ENCODE assay signal across 9 cellular contexts in the genomic region with DNA sequence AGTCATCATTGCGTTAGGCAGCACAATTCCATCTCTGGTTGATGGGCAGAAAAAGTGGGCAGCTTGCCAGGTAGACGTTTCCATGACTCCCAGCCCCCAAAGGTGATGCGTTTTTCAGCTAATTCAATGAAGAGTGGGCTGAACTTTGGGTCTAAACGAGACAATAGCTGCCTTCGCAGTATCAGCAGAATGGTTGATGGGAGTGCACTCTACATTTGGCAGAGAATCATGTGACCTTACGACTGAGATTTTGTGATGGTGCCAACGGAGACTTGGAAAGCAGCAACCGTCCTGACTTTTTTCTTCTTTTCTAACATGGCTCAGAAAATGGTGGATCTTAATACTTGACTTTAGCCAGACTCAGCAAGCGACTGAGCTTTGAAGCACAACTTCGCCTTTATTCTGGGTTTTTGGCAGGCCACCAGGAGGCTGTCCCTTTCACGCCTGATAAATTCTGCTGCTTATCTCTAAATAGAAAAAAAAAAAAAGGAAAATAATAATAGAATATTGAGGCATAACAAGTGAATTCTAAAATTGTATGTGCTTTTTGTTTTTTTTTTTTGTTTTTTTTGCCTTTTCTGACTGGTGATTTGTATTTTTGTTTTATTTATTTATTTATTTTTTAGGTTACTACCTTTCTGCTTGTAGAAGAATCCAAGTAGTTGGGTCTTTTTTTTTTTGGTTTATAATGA.
DNase-seq lines count a peak whose midpoint lies in the region; ATAC-seq and TF ChIP-seq lines count a peak whose summit lies in the region.
"Had no signal": no experiment of that assay in that cellular context is flagged by ENCODE, and none has a peak within 500 bp of the region (broad histone marks: within the 10 kb centered on the region; RNA-seq: fewer than 3 reads in every experiment).

No MANE protein-coding gene starts in this region.

- H3K18ac ChIP-seq in H9 (ENCODE audit: insufficient read length, low read depth, low read length): no peak overlapping the region

- no peak overlapping the region for H3T11ph ChIP-seq in H9 (ENCODE audit: low read length)

- H4K20me1 ChIP-seq in H9 (ENCODE audit: control insufficient read depth, insufficient read depth, insufficient read length): no peaks in the 10 kb centered on the region

- H3K4me1 Mint-ChIP-seq in H9: peaks cover 6 to 7% of the 10 kb centered on the region in 2 experiments
- H3K4me1 Mint-ChIP-seq: activated B cell treated with CpG ODN at 0.5 μM for 24 hours had no signal

- H2BK20ac ChIP-seq in H9 (ENCODE audit: low read depth, low read length, poor library complexity, severe bottlenecking): no peak overlapping the region

- H2AFZ ChIP-seq in H9 (ENCODE audit: low read length): peak overlapping the region; percentile 82

- H2BK12ac ChIP-seq in H9 (ENCODE audit: insufficient read length, low read depth, low read length): no peak overlapping the region

- no peaks in the 10 kb centered on the region for H3K27me3 Mint-ChIP-seq in H9 (ENCODE audit: low read depth)
- H3K27me3 Mint-ChIP-seq: activated B cell treated with CpG ODN at 0.5 μM for 24 hours had no signal

- H2BK120ac ChIP-seq in H9 (ENCODE audit: low read depth, low read length, poor library complexity, severe bottlenecking): no peak overlapping the region

- no peak for ATAC-seq in GM18909 (IDR thresholded peaks at IDR 0.05; ENCODE audit: poor library complexity, unreplicated experiment)
- no peak for ATAC-seq in GM21529 (IDR thresholded peaks at IDR 0.05; ENCODE audit: unreplicated experiment)

- H3K36me3 Mint-ChIP-seq in H9 (ENCODE audit: insufficient read depth in 1 of 3, low read depth in 3 of 3): peaks cover 5 to 15% (median 8%) of the 10 kb centered on the region in 3 experiments; a peak in 4 of 7 replicates

- no peak overlapping the region for H4K91ac ChIP-seq in H9 (ENCODE audit: insufficient read length, low read depth, low read length)

- no peaks in the 10 kb centered on the region for H3K4me1 ChIP-seq in H9 (ENCODE audit: insufficient read depth, low read length)
- peaks cover 34% of the 10 kb centered on the region for H3K4me1 ChIP-seq in left ventricle myocardium inferior

- no peaks in the 10 kb centered on the region for H3K27me3 ChIP-seq in H9 (ENCODE audit: insufficient read depth, low read length)
- no peaks in the 10 kb centered on the region for H3K27me3 ChIP-seq in left ventricle myocardium inferior (ENCODE audit: low read depth)

- H2AK5ac ChIP-seq in H9 (ENCODE audit: insufficient read length, low read length): no peak overlapping the region

- H3K27ac ChIP-seq in H9 (ENCODE audit: insufficient read length, low read depth, low read length) (no peak overlapping the region), left ventricle myocardium inferior (replicated peaks) (peak overlapping the region; percentile 91), skin epidermis (peak overlapping the region in 19 of 21 experiments; percentile 59 to 88 (median 78))

- intact Hi-C loops in left ventricle myocardium inferior (cut with micrococcal nuclease): loop anchor here (5.0 kb wide), 1 partner anchor 112 kb away; no protein-coding TSS in a partner anchor

- H2BK5ac ChIP-seq in H9 (ENCODE audit: insufficient read length, low read length): no peak overlapping the region

- no peak overlapping the region for H4K5ac ChIP-seq in H9 (ENCODE audit: insufficient read length, low read depth, low read length)

- H3K27ac Mint-ChIP-seq in H9: no peak overlapping the region
- H3K27ac Mint-ChIP-seq: activated B cell treated with CpG ODN at 0.5 μM for 24 hours had no signal

- no peaks in the 10 kb centered on the region for H3K36me3 ChIP-seq in left ventricle myocardium inferior

- no peak overlapping the region for H3K9ac ChIP-seq in H9 (ENCODE audit: extremely low read depth, insufficient read length, low read length)

- no peak overlapping the region for H3K4ac ChIP-seq in H9 (ENCODE audit: low read depth, low read length)

- no peak overlapping the region for H3K56ac ChIP-seq in H9 (ENCODE audit: insufficient read length, low read depth, low read length)

- no peaks in the 10 kb centered on the region for H3K9me3 ChIP-seq in H9 (ENCODE audit: control insufficient read depth, low read depth, low read length)
- H3K9me3 ChIP-seq in left ventricle myocardium inferior (replicated peaks): peaks cover 19% of the 10 kb centered on the region

- H3K79me2 ChIP-seq in H9 (ENCODE audit: insufficient read depth, low read length): no peaks in the 10 kb centered on the region

- no peak overlapping the region for H3K4me3 Mint-ChIP-seq in H9
- H3K4me3 Mint-ChIP-seq: activated B cell treated with CpG ODN at 0.5 μM for 24 hours had no signal

- no peak overlapping the region for H3K14ac ChIP-seq in H9 (ENCODE audit: insufficient read depth, low read length)

- no peaks in the 10 kb centered on the region for H3K79me1 ChIP-seq in H9 (ENCODE audit: insufficient read depth, low read depth, low read length, poor library complexity, severe bottlenecking)

- H3K4me3 ChIP-seq in left ventricle myocardium inferior (peak overlapping the region; percentile 64), skin epidermis (peak overlapping the region; percentile 6 to 42 (median 25))

- no peak overlapping the region for H4K8ac ChIP-seq in H9 (replicated peaks; ENCODE audit: insufficient read length, low read depth, low read length)

- no peak overlapping the region for H3K4me2 ChIP-seq in H9 (ENCODE audit: insufficient read depth, insufficient read length, low read length)

- no peak overlapping the region for H3K23ac ChIP-seq in H9 (ENCODE audit: insufficient read length, low read depth, low read length)

- H3K23me2 ChIP-seq in H9 (ENCODE audit: insufficient read length, low read depth, low read length, poor library complexity, severe bottlenecking): no peaks in the 10 kb centered on the region

- no CpG with 5 or more reads among the region's 11 CpGs for WGBS in H9 (ENCODE audit: extremely low coverage, insufficient read length, low lambda C conversion rate)

- peaks cover 12 to 13% of the 10 kb centered on the region in 2 experiments for H3K9me3 Mint-ChIP-seq in H9

- no peak for DNase-seq in H9
- peak; percentile 61 for DNase-seq in amniotic epithelial cell (ENCODE audit: low read depth)
- peak; percentile 80 for DNase-seq in left ventricle myocardium inferior
- DNase-seq in SHP77 (lab: John Stamatoyannopoulos, UW): no peak
- DNase-seq in NCI-H510A (lab: John Stamatoyannopoulos, UW): no peak
- DNase-seq: activated B cell treated with CpG ODN at 0.5 μM for 24 hours had no signal

- TF ChIP-seq CTCF in H9 (conservative IDR thresholded peaks at IDR 0.05): no peak
- TF ChIP-seq CTCF in left ventricle myocardium inferior (IDR thresholded peaks at IDR 0.05; ENCODE audit: borderline replicate concordance): no peak

- H2BK15ac ChIP-seq in H9 (ENCODE audit: low read depth, low read length): no peak overlapping the region

Comparison
In these comparisons a context has a peak if more than half of its experiments do, and no peak if none do; other contexts are left out.
1. DNase-seq: peak in amniotic epithelial cell (single experiment) and left ventricle myocardium inferior (single experiment); none in H9 (single experiment), SHP77 (0 of 2) and NCI-H510A (single experiment).